ENCODE assay signal across 22 cellular contexts in the genomic region with DNA sequence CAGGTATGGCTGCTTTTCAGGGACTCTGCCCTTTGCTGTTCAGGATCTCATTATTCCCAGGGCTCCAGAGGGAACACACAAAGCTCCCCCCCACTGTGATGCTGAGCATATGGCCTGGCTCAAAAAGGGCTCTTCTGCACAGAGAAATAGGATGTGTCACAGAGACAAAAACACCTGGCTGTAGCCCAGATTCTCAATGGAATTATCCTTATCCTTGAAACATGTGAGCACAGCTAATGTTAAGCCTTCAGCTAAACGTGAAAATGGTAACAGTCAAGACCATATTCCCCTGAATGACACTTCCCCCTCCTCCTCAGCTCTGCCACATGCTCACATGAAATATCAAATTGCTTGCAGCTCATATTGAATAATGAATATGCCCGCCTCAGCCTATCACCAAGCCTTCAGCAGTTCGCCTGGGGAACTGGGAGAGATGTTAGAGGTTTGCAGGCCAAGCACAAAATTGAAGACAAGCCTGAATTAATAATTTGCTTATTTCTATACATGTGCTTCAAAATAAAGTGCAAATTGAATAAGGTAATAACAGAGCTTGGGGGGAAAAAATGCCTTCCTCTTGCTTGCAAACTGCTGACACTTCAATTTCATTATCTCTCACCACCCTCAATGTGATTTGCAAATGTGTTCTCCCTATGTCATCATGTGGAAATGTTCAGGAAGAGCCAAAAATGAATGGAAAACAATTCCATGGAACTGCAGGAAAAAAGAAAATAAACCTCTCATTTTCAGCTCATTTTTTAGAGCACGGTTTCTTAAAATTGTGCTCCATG.
DNase-seq lines count a peak whose midpoint lies in the region; ATAC-seq, FAIRE-seq and TF ChIP-seq lines count a peak whose summit lies in the region.
"Had no signal": no experiment of that assay in that cellular context is flagged by ENCODE, and none has a peak within 500 bp of the region (broad histone marks: within the 10 kb centered on the region; RNA-seq: fewer than 3 reads in every experiment).

No MANE protein-coding gene starts in this region.

- WGBS in H1 (ENCODE audit: extremely low coverage in 1 of 2, insufficient coverage in 1 of 2, insufficient read length in 1 of 2, insufficient replicate concordance in 2 of 2, low coverage in 1 of 2, low lambda C conversion rate in 2 of 2, missing lambda C conversion rate in 1 of 2), 2 experiments = 78% methylated on average over 4 of the region's 4 CpGs; no CpG with 5 or more reads in 1 of the 2 experiments

- H2BK15ac ChIP-seq in H1 (ENCODE audit: low read length) = no peak overlapping the region

- no peaks in the 10 kb centered on the region for H3K36me3 ChIP-seq in H1 (ENCODE audit: control insufficient read depth in 2 of 4, insufficient read depth in 4 of 4, low read length in 3 of 4)
- H3K36me3 ChIP-seq: heart right ventricle, MG63 had no signal

- H3K4me1 ChIP-seq in H1 (replicated peaks in 1 of 4; ENCODE audit: control insufficient read depth in 3 of 4, insufficient read depth in 4 of 4, low read length in 3 of 4) = peaks cover 0 to 9% (median 0%) of the 10 kb centered on the region in 4 experiments; a peak in 1 of 7 replicates
- H3K4me1 ChIP-seq: Caco-2, heart right ventricle had no signal

- DNase-seq in DMS 273 (lab: John Stamatoyannopoulos, UW; ENCODE audit: unreplicated experiment) (peak; percentile 61), DMS 273 treated with DMSO at 0.1 percent for 48 hours (lab: John Stamatoyannopoulos, UW) (no peak), NCI-H1694 (lab: John Stamatoyannopoulos, UW) (peak; percentile 89), NCI-H526 treated with DMSO at 0.1 percent for 48 hours (lab: John Stamatoyannopoulos, UW) (peak; percentile 30), H1 (ENCODE audit: low read depth in 1 of 2, low spot score in 2 of 2) (no peak), NOMO-1 treated with DMSO at 0.1 percent for 48 hours (lab: John Stamatoyannopoulos, UW; ENCODE audit: unreplicated experiment) (no peak)
- DNase-seq: activated CD8-positive, alpha-beta memory T cell treated with anti-CD3 and anti-CD28 coated beads for 24 hours; Caco-2; cortex of kidney; GOT3; heart right ventricle; immature natural killer cell; left ventricle myocardium superior; MG63; PC-9; SIG-M5; stimulated activated CD4-positive, alpha-beta T cell treated with anti-CD3 and anti-CD28 coated beads, Interleukin-12 subunit alpha, Interleukin-12 subunit beta, amount 100 ng/mL, for 4 hours had no signal

- H2BK5ac ChIP-seq in H1 (ENCODE audit: low read depth, low read length) = no peak overlapping the region

- H3K4ac ChIP-seq in H1 (replicated peaks; ENCODE audit: insufficient read length, low read depth, low read length) = no peak overlapping the region

- POLR2A ChIA-PET in H1 (lab: Charles Lee; ENCODE audit: partially characterized antibody) = interaction anchor here (0.9 kb wide), 1 partner anchor 21 kb away, joined by 3 read pairs; no protein-coding TSS in a partner anchor

- H2BK120ac ChIP-seq in H1 (replicated peaks; ENCODE audit: low read depth, low read length) = no peak overlapping the region

- TF ChIP-seq CTCF in H1 (IDR thresholded peaks at IDR 0.05; ENCODE audit: control extremely low read depth in 1 of 3, insufficient read depth in 1 of 3, low read depth in 1 of 3, low read length in 3 of 3) = no peak

- no peaks in the 10 kb centered on the region for H4K20me1 ChIP-seq in H1 (replicated peaks in 1 of 2; ENCODE audit: control insufficient read depth in 1 of 2, insufficient read depth in 2 of 2, low read length in 2 of 2)

- H3K79me1 ChIP-seq in H1 (ENCODE audit: low read depth, low read length) = no peaks in the 10 kb centered on the region

- H4K8ac ChIP-seq in H1 (ENCODE audit: extremely low read depth, insufficient read depth, low read length) = no peak overlapping the region

- no peak for TF ChIP-seq EP300 in H1 (IDR thresholded peaks at IDR 0.05; ENCODE audit: borderline replicate concordance in 1 of 2, low read depth in 2 of 2, low read length in 2 of 2)

- no peak overlapping the region for H4K91ac ChIP-seq in H1 (replicated peaks; ENCODE audit: insufficient read length, low read length)

- H3K27ac ChIP-seq in H1 (ENCODE audit: low read depth, low read length) = no peak overlapping the region
- H3K27ac ChIP-seq: 22Rv1, heart right ventricle, PC-9 had no signal

- no peak for FAIRE-seq in H1 (lab: Jason Lieb, UNC)
- FAIRE-seq: urothelium cell line had no signal

- no peak overlapping the region for H4K5ac ChIP-seq in H1 (ENCODE audit: insufficient read length, low read depth, low read length)

- no peak overlapping the region for H3K23ac ChIP-seq in H1 (ENCODE audit: insufficient read length)

- TF ChIP-seq POLR2A in H1 (IDR thresholded peaks at IDR 0.05; ENCODE audit: control extremely low read depth in 1 of 2, low read depth in 2 of 2, low read length in 2 of 2) = no peak

- no peaks in the 10 kb centered on the region for H3K9me3 ChIP-seq in H1 (ENCODE audit: insufficient read depth in 2 of 2, low read depth in 1 of 2, low read length in 1 of 2)
- H3K9me3 ChIP-seq: Caco-2, heart right ventricle, MG63 had no signal

- CTCF ChIA-PET in H1 (lab: Charles Lee; ENCODE audit: partially characterized antibody) = interaction anchor here (0.6 to 2.2 kb wide), 9 partner anchors 12 to 320 kb away, joined by 3 to 15 read pairs (median 3); no protein-coding TSS in a partner anchor

- no peaks in the 10 kb centered on the region; the same call in 1 of the 2 replicates for H3K23me2 ChIP-seq in H1 (ENCODE audit: low read depth, low read length)

- no peak overlapping the region for H2AK5ac ChIP-seq in H1 (ENCODE audit: low read depth, low read length)

- no peak overlapping the region for H3K9ac ChIP-seq in H1 (replicated peaks in 1 of 4; ENCODE audit: extremely low read depth in 1 of 4, low read depth in 3 of 4, low read length in 3 of 4)

- H3K14ac ChIP-seq in H1 (ENCODE audit: insufficient read length) = no peak overlapping the region

- H3K4me2 ChIP-seq in H1 (ENCODE audit: insufficient read depth in 1 of 2, low read depth in 2 of 2, low read length in 2 of 2) = no peak overlapping the region
- H3K4me2 ChIP-seq: PC-9 had no signal

- no peak overlapping the region for H2BK20ac ChIP-seq in H1 (ENCODE audit: low read length)

- TF ChIP-seq RAD21 in H1 (IDR thresholded peaks at IDR 0.05 in 1 of 2, conservative IDR thresholded peaks at IDR 0.05 in 1 of 2; ENCODE audit: low read depth in 2 of 2, low read length in 2 of 2) = no peak

- H3K56ac ChIP-seq in H1 (replicated peaks; ENCODE audit: insufficient read length, low read depth, low read length) = no peak overlapping the region

- H3K79me2 ChIP-seq in H1 (ENCODE audit: control insufficient read depth in 1 of 2, insufficient read depth in 2 of 2, low read length in 2 of 2) = no peaks in the 10 kb centered on the region

- H3K4me3 ChIP-seq in H1 (ENCODE audit: extremely low read depth in 1 of 4, insufficient read depth in 2 of 4, low read depth in 3 of 4, low read length in 4 of 4) = no peak overlapping the region
- H3K4me3 ChIP-seq: heart right ventricle, MG63, PC-9 had no signal

- H3K18ac ChIP-seq in H1 (ENCODE audit: extremely low read depth, low read length) = no peak overlapping the region

- H2AFZ ChIP-seq in H1 (ENCODE audit: low read length) = no peak overlapping the region
- H2AFZ ChIP-seq: PC-9 had no signal

- no peak for ATAC-seq in GM21717 (IDR thresholded peaks at IDR 0.05; ENCODE audit: unreplicated experiment)
- ATAC-seq in HG03571 (IDR thresholded peaks at IDR 0.05; ENCODE audit: unreplicated experiment) = no peak
- ATAC-seq: activated naive CD4-positive, alpha-beta T cell treated with anti-CD3 and anti-CD28 coated beads, Interleukin-2, amount 50 U/mL, for 72 hours; heart right ventricle; left ventricle myocardium superior had no signal

- no peak overlapping the region for H2BK12ac ChIP-seq in H1 (ENCODE audit: low read depth, low read length)

- H3K27me3 ChIP-seq in H1 (replicated peaks in 1 of 4; ENCODE audit: control insufficient read depth in 3 of 4, extremely low read depth in 1 of 4, insufficient read depth in 3 of 4, low read length in 3 of 4) = no peaks in the 10 kb centered on the region

TF ChIP-seq in H1, 55 proteins besides CTCF, POLR2A, EP300 and RAD21:
- 0 out of 2 replicates have a peak, but pooled peaks have one; percentile 21 for TF ChIP-seq MAFK (IDR thresholded peaks at IDR 0.05; ENCODE audit: low read depth, low read length)
- no peak for TF ChIP-seq SP2 (IDR thresholded peaks at IDR 0.05; ENCODE audit: low read length)
TF ChIP-seq in H1: peak in this region for 1.

Comparison
In these comparisons a context has a peak if more than half of its experiments do, and no peak if none do; other contexts are left out.
1. DNase-seq: peak in DMS 273 (single experiment), NCI-H1694 (single experiment) and NCI-H526 treated with DMSO at 0.1 percent for 48 hours (single experiment); none in DMS 273 treated with DMSO at 0.1 percent for 48 hours (single experiment), H1 (0 of 2) and NOMO-1 treated with DMSO at 0.1 percent for 48 hours (single experiment).